17 cellular contexts compared by ENCODE assay signal in genomic region chr4:152032722-152033131, GRCh38.
DNase-seq lines count a peak whose midpoint lies in the region; ATAC-seq, FAIRE-seq and TF ChIP-seq lines count a peak whose summit lies in the region.
"Had no signal": no experiment of that assay in that cellular context is flagged by ENCODE, and none has a peak within 500 bp of the region (broad histone marks: within the 10 kb centered on the region; RNA-seq: fewer than 3 reads in every experiment).

No MANE protein-coding gene starts in this region.

- H3K4me1 ChIP-seq in keratinocyte (ENCODE audit: control insufficient read depth, extremely low read depth, insufficient read depth, low read length) (no peaks in the 10 kb centered on the region), thoracic aorta (ENCODE audit: control insufficient read depth in 1 of 2, low read depth in 2 of 2) (peaks cover 0 to 28% of the 10 kb centered on the region in 2 donors)
- H3K4me1 ChIP-seq: Caco-2, lower lobe of right lung, parathyroid adenoma had no signal

- DNase-seq in HS-5 (ENCODE audit: low read depth): peak; percentile 14
- peak; percentile 70 for DNase-seq in coronary artery (ENCODE audit: low spot score)
- no peak for DNase-seq in keratinocyte (ENCODE audit: low read depth, low spot score)
- peak; percentile 34 for DNase-seq in thoracic aorta (ENCODE audit: low spot score)
- DNase-seq in midbrain (lab: John Stamatoyannopoulos, UW): no peak
- no peak for DNase-seq in activated CD8-positive, alpha-beta memory T cell treated with anti-CD3 and anti-CD28 coated beads, Interleukin-2, amount 50 U/mL, for 4 hours
- DNase-seq in NCI-H1417 treated with DMSO at 0.1 percent for 48 hours (lab: John Stamatoyannopoulos, UW): no peak
- DNase-seq: Caco-2; lower lobe of right lung; NCI-H1092 treated with DMSO at 0.1 percent for 48 hours; NCI-H526; SHP77; stimulated activated naive CD8-positive, alpha-beta T cell treated with anti-CD3 and anti-CD28 coated beads, Interleukin-15, amount 100 ng/mL, for 72 hours had no signal

- H3K79me2 ChIP-seq in keratinocyte (ENCODE audit: control insufficient read depth, insufficient read depth, low read length): no peaks in the 10 kb centered on the region
- H3K79me2 ChIP-seq: parathyroid adenoma had no signal

- ATAC-seq in thoracic aorta (ENCODE audit: insufficient number of reproducible peaks, low FRiP score, low read depth): peak; percentile 28
- no peak for ATAC-seq in GM19324 (IDR thresholded peaks at IDR 0.05; ENCODE audit: low FRiP score, unreplicated experiment)
- ATAC-seq: lower lobe of right lung; stimulated activated naive CD8-positive, alpha-beta T cell treated with anti-CD3 and anti-CD28 coated beads, Interleukin-15, amount 100 ng/mL, for 72 hours had no signal

- dilution Hi-C loops in keratinocyte (cut with MboI; ENCODE audit: extremely low pct_ligation_motif_present, low sequenced_read_pairs): no loop called here

- H3K9me3 ChIP-seq in keratinocyte (ENCODE audit: control insufficient read depth, low read depth, low read length) (no peaks in the 10 kb centered on the region), thoracic aorta (no peaks in the 10 kb centered on the region)
- H3K9me3 ChIP-seq: Caco-2, lower lobe of right lung had no signal

- peak; percentile 81 for FAIRE-seq in keratinocyte (lab: Jason Lieb, UNC)
- FAIRE-seq: GM19239, H1 had no signal

- H3K27ac ChIP-seq in coronary artery: peak overlapping the region; percentile 50 to 53
- H3K27ac ChIP-seq in keratinocyte (ENCODE audit: control insufficient read depth, insufficient read depth, low read length): no peak overlapping the region
- peak overlapping the region; percentile 39 to 56 for H3K27ac ChIP-seq in thoracic aorta
- H3K27ac ChIP-seq: lower lobe of right lung, parathyroid adenoma had no signal

- TF ChIP-seq CTCF in coronary artery (IDR thresholded peaks at IDR 0.05): no peak
- no peak for TF ChIP-seq CTCF in keratinocyte (optimal IDR thresholded peaks at IDR 0.05 in 1 of 3, IDR thresholded peaks at IDR 0.05 in 1 of 3, conservative IDR thresholded peaks at IDR 0.05 in 1 of 3; ENCODE audit: extremely low read depth in 1 of 3, insufficient read depth in 2 of 3, low read length in 3 of 3)
- TF ChIP-seq CTCF in thoracic aorta (IDR thresholded peaks at IDR 0.05): no peak

- H3K27me3 ChIP-seq in keratinocyte (ENCODE audit: control insufficient read depth, extremely low read depth, insufficient read depth, low read length) (no peaks in the 10 kb centered on the region), thoracic aorta (replicated peaks; ENCODE audit: insufficient read depth) (no peaks in the 10 kb centered on the region)

- H3K9ac ChIP-seq in keratinocyte (ENCODE audit: control insufficient read depth, extremely low read depth, insufficient read depth, low read length): no peak overlapping the region
- H3K9ac ChIP-seq: parathyroid adenoma had no signal

- H3K36me3 ChIP-seq in keratinocyte (ENCODE audit: control insufficient read depth in 2 of 2, extremely low read depth in 1 of 2, insufficient read depth in 2 of 2, low read length in 2 of 2) (no peaks in the 10 kb centered on the region), thoracic aorta (no peaks in the 10 kb centered on the region)
- H3K36me3 ChIP-seq: lower lobe of right lung had no signal

- H3K4me3 ChIP-seq in coronary artery (no peak overlapping the region), keratinocyte (ENCODE audit: control insufficient read depth in 2 of 3, extremely low read depth in 1 of 3, insufficient read depth in 2 of 3, low read depth in 1 of 3, low read length in 3 of 3) (no peak overlapping the region), thoracic aorta (no peak overlapping the region)
- H3K4me3 ChIP-seq: lower lobe of right lung had no signal

- H3K4me2 ChIP-seq in keratinocyte (ENCODE audit: control insufficient read depth, extremely low read depth, insufficient read depth, low read depth, low read length): no peak overlapping the region

- no peaks in the 10 kb centered on the region for H4K20me1 ChIP-seq in keratinocyte (ENCODE audit: control insufficient read depth, extremely low read depth, insufficient read depth, low read length)

- H3K9me1 ChIP-seq in keratinocyte (ENCODE audit: control insufficient read depth, extremely low read depth, insufficient read depth, low read length): no peaks in the 10 kb centered on the region

- no peak overlapping the region for H2AFZ ChIP-seq in keratinocyte (ENCODE audit: control insufficient read depth, low read length)
- H2AFZ ChIP-seq: parathyroid adenoma had no signal

Comparison
In these comparisons a context has a peak if more than half of its experiments do, and no peak if none do; other contexts are left out.
1. DNase-seq: peak in HS-5 (single experiment), coronary artery (single experiment) and thoracic aorta (single experiment); none in keratinocyte (single experiment), midbrain (single experiment), activated CD8-positive, alpha-beta memory T cell treated with anti-CD3 and anti-CD28 coated beads, Interleukin-2, amount 50 U/mL, for 4 hours (single experiment) and NCI-H1417 treated with DMSO at 0.1 percent for 48 hours (single experiment).